In genomic region chrX:30652527-30653414, GRCh38 we compare ENCODE assay signal across 1 cellular context.
A peak's percentile ranks its signal among the peaks of the same experiment; 100 is the strongest.
TF ChIP-seq lines count a peak whose summit lies in the region.

No MANE protein-coding gene starts in this region.

TF ChIP-seq in K562, 482 proteins besides CTCF, POLR2A, EP300 and RAD21 (continued from another document and continues in another):
- no peak for TF ChIP-seq POLR3G (IDR thresholded peaks at IDR 0.05; ENCODE audit: extremely low read depth, insufficient read length, insufficient replicate concordance)
- no peak; the same call in none of the 2 replicates for TF ChIP-seq LCOR (CRISPR knock-in tag; IDR thresholded peaks at IDR 0.05)
- TF ChIP-seq NONO (IDR thresholded peaks at IDR 0.05; ENCODE audit: low read depth in 2 of 2, low read length in 1 of 2): no peak
- no peak for TF ChIP-seq MCM3 (IDR thresholded peaks at IDR 0.05)
- no peak for TF ChIP-seq CCNT2 (IDR thresholded peaks at IDR 0.05; ENCODE audit: borderline replicate concordance, extremely low read depth, insufficient read length, low read depth, low read length)
- peak; percentile 76 for TF ChIP-seq THRA (IDR thresholded peaks at IDR 0.05)
- no peak for TF ChIP-seq STAT5B (CRISPR knock-in tag; IDR thresholded peaks at IDR 0.05)
- no peak for TF ChIP-seq ZBTB34 (CRISPR knock-in tag; IDR thresholded peaks at IDR 0.05)
- TF ChIP-seq ZFP1 (CRISPR knock-in tag; IDR thresholded peaks at IDR 0.05): no peak
- TF ChIP-seq GMEB1 (CRISPR knock-in tag; IDR thresholded peaks at IDR 0.05): no peak
- no peak for TF ChIP-seq ZNF3 (CRISPR knock-in tag; IDR thresholded peaks at IDR 0.05)
- no peak for TF ChIP-seq AFF1 (IDR thresholded peaks at IDR 0.05; ENCODE audit: low read depth in 1 of 2, partially characterized antibody in 2 of 2)
- no peak for TF ChIP-seq EHMT2 (IDR thresholded peaks at IDR 0.05)
- TF ChIP-seq HNRNPUL1 (IDR thresholded peaks at IDR 0.05; ENCODE audit: low read length): no peak
- no peak for TF ChIP-seq ELK3 (CRISPR knock-in tag; IDR thresholded peaks at IDR 0.05)
- no peak for TF ChIP-seq ASH1L (IDR thresholded peaks at IDR 0.05; ENCODE audit: borderline replicate concordance, low read depth, partially characterized antibody)
- TF ChIP-seq TSHZ1 (CRISPR knock-in tag; IDR thresholded peaks at IDR 0.05): no peak
- TF ChIP-seq MCM2 (IDR thresholded peaks at IDR 0.05; ENCODE audit: low read depth): no peak
- no peak for TF ChIP-seq KDM2B (CRISPR knock-in tag; IDR thresholded peaks at IDR 0.05)
- TF ChIP-seq ELK1 (CRISPR knock-in tag; IDR thresholded peaks at IDR 0.05): no peak
- TF ChIP-seq GABPB2 (CRISPR knock-in tag; conservative IDR thresholded peaks at IDR 0.05): no peak
- no peak for TF ChIP-seq FIP1L1 (IDR thresholded peaks at IDR 0.05; ENCODE audit: low read depth, low read length, poor library complexity, severe bottlenecking)
- no peak for TF ChIP-seq NR2C2 (CRISPR knock-in tag; IDR thresholded peaks at IDR 0.05)
- TF ChIP-seq NR2C2 (tag; IDR thresholded peaks at IDR 0.05): peak; percentile 64
- no peak for TF ChIP-seq SRSF9 (IDR thresholded peaks at IDR 0.05; ENCODE audit: borderline replicate concordance, low read depth, low read length)
- TF ChIP-seq ELF2 (CRISPR knock-in tag; IDR thresholded peaks at IDR 0.05): no peak
- no peak for TF ChIP-seq ETS1 (conservative IDR thresholded peaks at IDR 0.05; ENCODE audit: control insufficient read depth, low read depth, low read length)
- TF ChIP-seq SMAD4 (CRISPR knock-in tag; conservative IDR thresholded peaks at IDR 0.05): 0 out of 2 replicates have a peak, but pooled peaks have one; percentile 46
- TF ChIP-seq HMBOX1 (IDR thresholded peaks at IDR 0.05): no peak
- TF ChIP-seq ATF3 (IDR thresholded peaks at IDR 0.05): 0 out of 2 replicates have a peak, but pooled peaks have one; percentile 5
- no peak for TF ChIP-seq ATF3 (CRISPR knock-in tag; conservative IDR thresholded peaks at IDR 0.05)
- TF ChIP-seq MED1 (CRISPR knock-in tag; IDR thresholded peaks at IDR 0.05; ENCODE audit: borderline replicate concordance): no peak
- TF ChIP-seq AFF4 (CRISPR knock-in tag; IDR thresholded peaks at IDR 0.05): peak; percentile 78; the same call in 1 of the 2 replicates
- TF ChIP-seq KDM1A (IDR thresholded peaks at IDR 0.05): no peak
